ENCODE assay signal across 9 cellular contexts in the genomic region with DNA sequence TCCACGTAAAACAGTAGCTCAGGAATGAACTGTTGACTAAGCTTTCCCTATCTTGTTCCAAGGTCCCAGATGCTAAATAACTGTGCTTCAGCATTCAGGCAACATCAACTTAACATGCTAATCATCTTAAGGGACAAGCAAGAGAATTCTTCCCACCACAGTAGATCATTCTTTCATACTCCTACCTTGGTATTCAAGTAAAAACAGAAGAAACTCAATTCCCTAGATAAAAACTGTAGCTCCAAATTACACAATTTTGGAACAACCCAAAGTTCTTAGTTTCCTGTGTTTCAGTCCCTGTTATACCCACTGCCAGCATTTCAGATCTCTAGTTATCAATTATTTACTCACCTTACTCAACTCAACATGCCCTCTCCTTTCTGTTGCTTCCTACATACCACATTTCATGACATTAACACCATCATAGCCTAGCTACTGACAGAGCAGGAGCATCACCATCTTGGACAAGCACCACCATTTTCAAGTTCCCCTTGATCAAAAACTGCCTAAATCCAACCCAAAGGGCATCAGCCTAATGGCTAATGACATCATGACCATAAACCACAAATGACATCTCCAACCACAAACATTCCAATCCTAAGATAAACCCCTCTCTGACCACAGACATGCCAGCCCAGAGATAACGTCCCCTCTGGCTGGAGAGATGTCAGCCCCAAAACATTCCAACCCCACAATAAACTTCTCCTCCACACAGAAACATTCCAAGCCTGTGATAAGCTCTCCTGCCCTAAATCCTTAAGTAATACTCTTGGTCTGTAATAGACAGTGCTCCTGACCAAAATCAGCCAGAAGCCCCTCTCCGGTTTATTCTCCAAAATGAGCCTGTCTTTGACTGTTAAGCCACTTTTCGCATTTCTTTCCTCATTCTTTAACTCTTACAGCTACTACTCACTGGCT.
DNase-seq lines count a peak whose midpoint lies in the region; ATAC-seq, FAIRE-seq and TF ChIP-seq lines count a peak whose summit lies in the region.
"Had no signal": no experiment of that assay in that cellular context is flagged by ENCODE, and none has a peak within 500 bp of the region (broad histone marks: within the 10 kb centered on the region; RNA-seq: fewer than 3 reads in every experiment).

No MANE protein-coding gene starts in this region.

- no peak for TF ChIP-seq POLR2A in K562 (conservative IDR thresholded peaks at IDR 0.05)

- H2AK5ac ChIP-seq in mesendoderm (ENCODE audit: low read length): no peak overlapping the region

- no peak overlapping the region for H2AFZ ChIP-seq in K562 (ENCODE audit: low read depth, low read length)

- peaks cover 29% of the 10 kb centered on the region; the same call in 2 of the 3 replicates for H3K79me2 ChIP-seq in K562 (ENCODE audit: control insufficient read depth, insufficient read depth, low read length)
- H3K79me2 ChIP-seq in mesendoderm (ENCODE audit: control insufficient read depth, insufficient read depth, low read length): peaks cover 46% of the 10 kb centered on the region

- peak; percentile 87 for TF ChIP-seq EP300 in K562 (IDR thresholded peaks at IDR 0.05; ENCODE audit: low read length)

- H3K4me3 ChIP-seq in K562 (no peak overlapping the region), mesendoderm (ENCODE audit: low read length) (no peak overlapping the region)

- POLR2A ChIA-PET in K562 (lab: Yijun Ruan, JAX): interaction anchor here (0.5 to 1.1 kb wide), 3 partner anchors 18 to 100 kb away, joined by 3 read pairs; no protein-coding TSS in a partner anchor

- H2BK15ac ChIP-seq in mesendoderm (replicated peaks; ENCODE audit: low read depth): no peak overlapping the region

- no peak overlapping the region for H3K4me2 ChIP-seq in K562 (ENCODE audit: insufficient read depth, low read length)
- H3K4me2 ChIP-seq in mesendoderm (ENCODE audit: low read length): no peak overlapping the region

- H3K4me1 ChIP-seq in K562 (replicated peaks in 1 of 2; ENCODE audit: control insufficient read depth in 2 of 2, insufficient read depth in 2 of 2, low read length in 2 of 2): peaks cover 7 to 14% of the 10 kb centered on the region in 2 experiments; a peak in 3 of 5 replicates
- H3K4me1 ChIP-seq in mesendoderm (ENCODE audit: control insufficient read depth, low read depth, low read length): peaks cover 7% of the 10 kb centered on the region

- H3K23ac ChIP-seq in mesendoderm (ENCODE audit: low read length): no peak overlapping the region

- no peak overlapping the region for H3K9ac ChIP-seq in K562 (ENCODE audit: insufficient read depth in 1 of 2, low read depth in 2 of 2, low read length in 2 of 2)
- H3K9ac ChIP-seq in mesendoderm (ENCODE audit: low read length): no peak overlapping the region

- no peaks in the 10 kb centered on the region for H3K9me3 ChIP-seq in K562 (replicated peaks; ENCODE audit: control insufficient read depth, insufficient read depth, low read depth, low read length)

- H3K36me3 ChIP-seq in K562 (ENCODE audit: control insufficient read depth, insufficient read depth, low read length): no peaks in the 10 kb centered on the region
- H3K36me3 ChIP-seq in mesendoderm (ENCODE audit: control insufficient read depth, insufficient read depth, low read length): no peaks in the 10 kb centered on the region

- H2BK5ac ChIP-seq in mesendoderm (ENCODE audit: low read length): no peak overlapping the region

- no peak overlapping the region for H3K4ac ChIP-seq in mesendoderm (ENCODE audit: low read depth, low read length)

- H3K27me3 ChIP-seq in K562 (ENCODE audit: control insufficient read depth in 2 of 2, insufficient read depth in 2 of 2, low read length in 2 of 2): no peaks in the 10 kb centered on the region
- H3K27me3 ChIP-seq in mesendoderm (ENCODE audit: insufficient read depth, low read length, poor library complexity): no peaks in the 10 kb centered on the region

- in situ Hi-C loops in K562 (cut with MboI): no loop called here

- no peak overlapping the region for H3K18ac ChIP-seq in mesendoderm (ENCODE audit: low read length)

- no peak overlapping the region for H2BK120ac ChIP-seq in mesendoderm (ENCODE audit: low read depth, low read length)

- peak; percentile 94 for DNase-seq in CMK (ENCODE audit: low read depth)
- DNase-seq in LHCN-M2 (ENCODE audit: low read depth): peak; percentile 95
- DNase-seq in K562 (ENCODE audit: extremely low read depth in 1 of 4, low spot score in 3 of 4): peak; percentile 49 to 80 (median 62)
- DNase-seq in mesendoderm: peak; percentile 96
- DNase-seq in NCI-H2171 treated with DMSO at 0.1 percent for 48 hours (lab: John Stamatoyannopoulos, UW): no peak
- DNase-seq: activated CD4-positive, alpha-beta T cell treated with anti-CD3 and anti-CD28 coated beads, Interleukin-2, amount 50 U/mL, for 4 hours had no signal

- BruUV-seq in K562 (replicated peaks; lab: Mats Ljungman, UMichigan): no TSS peak

- 19% methylated on average over 4 of the region's 4 CpGs for WGBS in K562 (ENCODE audit: insufficient coverage, low coverage, missing lambda C conversion rate)
- WGBS in mesendoderm (ENCODE audit: extremely low coverage, insufficient coverage, low lambda C conversion rate): no CpG with 5 or more reads among the region's 4 CpGs

- no peak overlapping the region for H4K8ac ChIP-seq in mesendoderm (ENCODE audit: low read depth, low read length)

- intact Hi-C loops in K562 (cut with micrococcal nuclease): no loop called here

- TF ChIP-seq CTCF in K562 (IDR thresholded peaks at IDR 0.05 in 2 of 3, conservative IDR thresholded peaks at IDR 0.05 in 1 of 3; ENCODE audit: insufficient read depth in 2 of 3, low read depth in 1 of 3, low read length in 3 of 3): no peak

- H3K27ac ChIP-seq in K562 (ENCODE audit: extremely low read depth, low read depth, low read length) (no peak overlapping the region), mesendoderm (ENCODE audit: low read depth, low read length) (no peak overlapping the region)

- ATAC-seq in K562: peak; percentile 85
- no peak for ATAC-seq in GM18907 (IDR thresholded peaks at IDR 0.05; ENCODE audit: unreplicated experiment)
- no peak for ATAC-seq in activated CD4-positive, CD25-positive, alpha-beta regulatory T cell treated with anti-CD3 and anti-CD28 coated beads, Interleukin-2, amount 50 U/mL, for 24 hours
- ATAC-seq in HG03159 (IDR thresholded peaks at IDR 0.05; ENCODE audit: unreplicated experiment): no peak

- CTCF ChIA-PET in K562 (lab: Yijun Ruan, JAX; ENCODE audit: low intra/inter-chr PET ratio): no interaction called here

- peak in 1 of 2 experiments; percentile 2; a peak in 2 of 4 replicates for TF ChIP-seq RAD21 in K562 (CRISPR knock-in tag; conservative IDR thresholded peaks at IDR 0.05 in 1 of 2, IDR thresholded peaks at IDR 0.05 in 1 of 2)

- H3K56ac ChIP-seq in mesendoderm (ENCODE audit: low read length): no peak overlapping the region

- H4K20me1 ChIP-seq in K562 (replicated peaks; ENCODE audit: control insufficient read depth, insufficient read depth, low read length): peaks cover 61% of the 10 kb centered on the region

- no peak overlapping the region for H4K5ac ChIP-seq in mesendoderm (ENCODE audit: low read length)

- FAIRE-seq in K562 (lab: Jason Lieb, UNC): peak; percentile 74

- H3K79me1 ChIP-seq in mesendoderm (ENCODE audit: low read length): peaks cover 6% of the 10 kb centered on the region

- H3K9me1 ChIP-seq in K562 (ENCODE audit: control insufficient read depth, insufficient read depth, low read length): peaks cover 3% of the 10 kb centered on the region

TF ChIP-seq in K562, 482 proteins besides CTCF, POLR2A, EP300 and RAD21 (continues in another document):
- TF ChIP-seq THAP7 (CRISPR knock-in tag; IDR thresholded peaks at IDR 0.05): no peak
- TF ChIP-seq SETDB1 (IDR thresholded peaks at IDR 0.05; ENCODE audit: low read length): no peak
- TF ChIP-seq ZNF311 (CRISPR knock-in tag; IDR thresholded peaks at IDR 0.05): no peak
- TF ChIP-seq ILK (tag; IDR thresholded peaks at IDR 0.05; ENCODE audit: borderline replicate concordance, low read depth): no peak
- TF ChIP-seq ZBTB12 (CRISPR knock-in tag; IDR thresholded peaks at IDR 0.05): peak; percentile 69
- no peak for TF ChIP-seq THAP12 (CRISPR knock-in tag; IDR thresholded peaks at IDR 0.05)
- no peak for TF ChIP-seq ETV6 (IDR thresholded peaks at IDR 0.05; ENCODE audit: borderline replicate concordance in 1 of 2, low read depth in 2 of 2, low read length in 1 of 2)
- TF ChIP-seq ETV6 (CRISPR knock-in tag; IDR thresholded peaks at IDR 0.05; ENCODE audit: borderline replicate concordance): no peak
- peak; percentile 64 for TF ChIP-seq TAF9B (IDR thresholded peaks at IDR 0.05; ENCODE audit: partially characterized antibody)
